23 cellular contexts compared by ENCODE assay signal in genomic region chr3:147903037-147903436, GRCh38.
DNase-seq lines count a peak whose midpoint lies in the region; FAIRE-seq and TF ChIP-seq lines count a peak whose summit lies in the region.
"Had no signal": no experiment of that assay in that cellular context is flagged by ENCODE, and none has a peak within 500 bp of the region (broad histone marks: within the 10 kb centered on the region; RNA-seq: fewer than 3 reads in every experiment).

No MANE protein-coding gene starts in this region.

- no peak overlapping the region for H2AK5ac ChIP-seq in H1 (ENCODE audit: low read depth, low read length)

- H3K4me1 ChIP-seq in H1 (replicated peaks in 1 of 4; ENCODE audit: control insufficient read depth in 3 of 4, insufficient read depth in 4 of 4, low read length in 3 of 4) (no peaks in the 10 kb centered on the region; a peak in 1 of 7 replicates), Karpas-422 (ENCODE audit: low read length) (no peaks in the 10 kb centered on the region)
- H3K4me1 ChIP-seq: BLaER1 treated with 17β-estradiol and CSF1 and Interleukin-3, amounts not matched to agents 10 nM and 100 nM had no signal

- H3K4ac ChIP-seq in H1 (replicated peaks; ENCODE audit: insufficient read length, low read depth, low read length) = no peak overlapping the region

- H3K9ac ChIP-seq in H1 (replicated peaks in 1 of 4; ENCODE audit: extremely low read depth in 1 of 4, low read depth in 3 of 4, low read length in 3 of 4) = no peak overlapping the region
- H3K9ac ChIP-seq in Karpas-422 (ENCODE audit: low read length) = no peak overlapping the region
- H3K9ac ChIP-seq: BLaER1 treated with 17β-estradiol and CSF1 and Interleukin-3, amounts not matched to agents 10 nM and 100 nM; GM23248; KMS-11; SK-N-SH had no signal

- H3K27ac ChIP-seq in H1 (ENCODE audit: low read depth, low read length) (no peak overlapping the region), Karpas-422 (ENCODE audit: low read length) (no peak overlapping the region), WERI-Rb-1 (no peak overlapping the region)
- H3K27ac ChIP-seq: BLaER1 treated with 17β-estradiol and CSF1 and Interleukin-3, amounts not matched to agents 10 nM and 100 nM; GM23248; KMS-11 had no signal

- FAIRE-seq in H1 (lab: Jason Lieb, UNC) = peak; percentile 62
- FAIRE-seq: GM12891, GM19239 had no signal

- H3K18ac ChIP-seq in H1 (ENCODE audit: extremely low read depth, low read length) = no peak overlapping the region

- H2BK15ac ChIP-seq in H1 (ENCODE audit: low read length) = no peak overlapping the region

- H3K4me2 ChIP-seq in H1 (ENCODE audit: insufficient read depth in 1 of 2, low read depth in 2 of 2, low read length in 2 of 2) (no peak overlapping the region; a peak in 1 of 4 replicates), Karpas-422 (ENCODE audit: low read depth, low read length, poor library complexity, severe bottlenecking) (no peak overlapping the region)
- H3K4me2 ChIP-seq: BLaER1 treated with 17β-estradiol and CSF1 and Interleukin-3, amounts not matched to agents 10 nM and 100 nM; KMS-11; SK-N-SH had no signal

- TF ChIP-seq POLR2A in H1 (IDR thresholded peaks at IDR 0.05; ENCODE audit: control extremely low read depth in 1 of 2, low read depth in 2 of 2, low read length in 2 of 2) = no peak

- TF ChIP-seq EP300 in H1 (IDR thresholded peaks at IDR 0.05; ENCODE audit: borderline replicate concordance in 1 of 2, low read depth in 2 of 2, low read length in 2 of 2) = no peak

- no peaks in the 10 kb centered on the region for H3K27me3 ChIP-seq in H7 (ENCODE audit: control insufficient read depth, insufficient read depth, low read length)
- H3K27me3 ChIP-seq in H1 (replicated peaks in 1 of 4; ENCODE audit: control insufficient read depth in 3 of 4, extremely low read depth in 1 of 4, insufficient read depth in 3 of 4, low read length in 3 of 4) = no peaks in the 10 kb centered on the region
- H3K27me3 ChIP-seq in Karpas-422 (ENCODE audit: low read length) = no peaks in the 10 kb centered on the region
- no peaks in the 10 kb centered on the region for H3K27me3 ChIP-seq in WERI-Rb-1 (ENCODE audit: insufficient read depth, low read depth, severe bottlenecking)
- H3K27me3 ChIP-seq: BLaER1 treated with 17β-estradiol and CSF1 and Interleukin-3, amounts not matched to agents 10 nM and 100 nM had no signal

- no peaks in the 10 kb centered on the region for H3K79me2 ChIP-seq in H1 (ENCODE audit: control insufficient read depth in 1 of 2, insufficient read depth in 2 of 2, low read length in 2 of 2)
- no peaks in the 10 kb centered on the region for H3K79me2 ChIP-seq in Karpas-422 (ENCODE audit: low read length)

- H3K9me3 ChIP-seq in H1 (ENCODE audit: insufficient read depth in 2 of 2, low read depth in 1 of 2, low read length in 1 of 2) = peaks cover 0 to 6% of the 10 kb centered on the region in 2 experiments; a peak in 1 of 4 replicates
- 0 out of 2 replicates have a peak, but pooled peaks cover 7% of the 10 kb centered on the region for H3K9me3 ChIP-seq in Karpas-422 (ENCODE audit: low read length)
- H3K9me3 ChIP-seq in WERI-Rb-1 (ENCODE audit: severe bottlenecking) = no peaks in the 10 kb centered on the region
- H3K9me3 ChIP-seq: SK-N-SH had no signal

- CTCF ChIA-PET in H1 (lab: Charles Lee; ENCODE audit: partially characterized antibody) = interaction anchor here (1.7 kb wide), 1 partner anchor 23 kb away, joined by 4 read pairs; no protein-coding TSS in a partner anchor

- WGBS in H1 (ENCODE audit: extremely low coverage in 1 of 2, insufficient coverage in 1 of 2, insufficient read length in 1 of 2, insufficient replicate concordance in 2 of 2, low coverage in 1 of 2, low lambda C conversion rate in 2 of 2, missing lambda C conversion rate in 1 of 2), 2 experiments = 71% methylated on average over 4 of the region's 4 CpGs; no CpG with 5 or more reads in 1 of the 2 experiments

- no peak overlapping the region for H2BK5ac ChIP-seq in H1 (ENCODE audit: low read depth, low read length)

- no peak overlapping the region for H4K91ac ChIP-seq in H1 (replicated peaks; ENCODE audit: insufficient read length, low read length)

- no peaks in the 10 kb centered on the region for H3K79me1 ChIP-seq in H1 (ENCODE audit: low read depth, low read length)

- POLR2A ChIA-PET in H1 (lab: Charles Lee; ENCODE audit: partially characterized antibody) = no interaction called here

- peak; percentile 28 to 37; a peak in 3 of 4 replicates for TF ChIP-seq RAD21 in H1 (IDR thresholded peaks at IDR 0.05 in 1 of 2, conservative IDR thresholded peaks at IDR 0.05 in 1 of 2; ENCODE audit: low read depth in 2 of 2, low read length in 2 of 2)

- no peak overlapping the region for H2BK120ac ChIP-seq in H1 (replicated peaks; ENCODE audit: low read depth, low read length)

- no peak overlapping the region for H3K56ac ChIP-seq in H1 (replicated peaks; ENCODE audit: insufficient read length, low read depth, low read length)

- DNase-seq in DMS114 treated with DMSO at 0.1 percent for 48 hours (lab: John Stamatoyannopoulos, UW; ENCODE audit: unreplicated experiment) (peak; percentile 53), H7 (peak; percentile 20), H1 (ENCODE audit: low read depth in 1 of 2, low spot score in 2 of 2) (peak in 1 of 2 experiments; percentile 46), iPS-NIHi7 (ENCODE audit: extremely low spot score) (peak; percentile 26), Karpas-422 (no peak), NCI-H345 (lab: John Stamatoyannopoulos, UW) (no peak), WERI-Rb-1 (no peak), AML-193 (lab: John Stamatoyannopoulos, UW) (no peak)
- DNase-seq: Calu3; CD8-positive, alpha-beta T cell; DMS53; EL; GM23248; NCI-H1417 treated with DMSO at 0.1 percent for 48 hours; NCI-H2029; NCI-H526 treated with DMSO at 0.1 percent for 48 hours; RPMI8226; SHP77 treated with DMSO at 0.1 percent for 48 hours; SK-N-SH had no signal

- no peaks in the 10 kb centered on the region for H4K20me1 ChIP-seq in H1 (replicated peaks in 1 of 2; ENCODE audit: control insufficient read depth in 1 of 2, insufficient read depth in 2 of 2, low read length in 2 of 2)
- H4K20me1 ChIP-seq in Karpas-422 (ENCODE audit: insufficient read depth, low read depth, low read length) = no peaks in the 10 kb centered on the region
- H4K20me1 ChIP-seq: BLaER1 treated with 17β-estradiol and CSF1 and Interleukin-3, amounts not matched to agents 10 nM and 100 nM had no signal

- H2BK20ac ChIP-seq in H1 (ENCODE audit: low read length) = 0 out of 2 replicates have a peak overlapping the region, but pooled peaks have one; percentile 25

- H4K8ac ChIP-seq in H1 (ENCODE audit: extremely low read depth, insufficient read depth, low read length) = no peak overlapping the region

- H3K4me3 ChIP-seq in H7 (ENCODE audit: insufficient read depth, low read depth, low read length) = no peak overlapping the region
- no peak overlapping the region for H3K4me3 ChIP-seq in H1 (ENCODE audit: extremely low read depth in 1 of 4, insufficient read depth in 2 of 4, low read depth in 3 of 4, low read length in 4 of 4)
- H3K4me3 ChIP-seq in Karpas-422 (ENCODE audit: low read length) = no peak overlapping the region
- no peak overlapping the region for H3K4me3 ChIP-seq in WERI-Rb-1 (ENCODE audit: low read depth, low read length)
- H3K4me3 ChIP-seq: BLaER1 treated with 17β-estradiol and CSF1 and Interleukin-3, amounts not matched to agents 10 nM and 100 nM; GM23248 had no signal

- H3K23ac ChIP-seq in H1 (ENCODE audit: insufficient read length) = no peak overlapping the region

- H3K9me2 ChIP-seq in Karpas-422 (replicated peaks; ENCODE audit: insufficient read depth, low read length) = no peaks in the 10 kb centered on the region
- H3K9me2 ChIP-seq: SK-N-SH had no signal

- no peaks in the 10 kb centered on the region for H3K23me2 ChIP-seq in H1 (ENCODE audit: low read depth, low read length)

- TF ChIP-seq CTCF in H1 (IDR thresholded peaks at IDR 0.05; ENCODE audit: control extremely low read depth in 1 of 3, insufficient read depth in 1 of 3, low read depth in 1 of 3, low read length in 3 of 3) (peak in 1 of 3 experiments; percentile 16; a peak in 1 of 4 replicates), WERI-Rb-1 (IDR thresholded peaks at IDR 0.05; ENCODE audit: low read depth, low read length) (no peak)

- no peaks in the 10 kb centered on the region for H3K36me3 ChIP-seq in H7 (replicated peaks; ENCODE audit: control insufficient read depth, insufficient read depth, low read length)
- H3K36me3 ChIP-seq in H1 (ENCODE audit: control insufficient read depth in 2 of 4, insufficient read depth in 4 of 4, low read length in 3 of 4) = no peaks in the 10 kb centered on the region
- no peaks in the 10 kb centered on the region for H3K36me3 ChIP-seq in Karpas-422 (ENCODE audit: insufficient read depth, low read length)
- no peaks in the 10 kb centered on the region for H3K36me3 ChIP-seq in WERI-Rb-1
- H3K36me3 ChIP-seq: BLaER1 treated with 17β-estradiol and CSF1 and Interleukin-3, amounts not matched to agents 10 nM and 100 nM had no signal

- H3K14ac ChIP-seq in H1 (ENCODE audit: insufficient read length) = no peak overlapping the region

- H4K5ac ChIP-seq in H1 (ENCODE audit: insufficient read length, low read depth, low read length) = no peak overlapping the region

- H2BK12ac ChIP-seq in H1 (ENCODE audit: low read depth, low read length) = no peak overlapping the region

- H2AFZ ChIP-seq in H1 (ENCODE audit: low read length) (peak overlapping the region; percentile 99), Karpas-422 (ENCODE audit: low read length) (no peak overlapping the region)
- H2AFZ ChIP-seq: GM23248 had no signal

TF ChIP-seq in H1, 55 proteins besides CTCF, POLR2A, EP300 and RAD21:
- TF ChIP-seq ASH2L (IDR thresholded peaks at IDR 0.05; ENCODE audit: low read length) (no peak), BRCA1 (IDR thresholded peaks at IDR 0.05; ENCODE audit: low read depth, low read length) (no peak), SP1 (IDR thresholded peaks at IDR 0.05; ENCODE audit: low read depth, low read length) (no peak), GABPA (IDR thresholded peaks at IDR 0.05; ENCODE audit: borderline replicate concordance, insufficient read depth, low read length) (no peak), TBP (IDR thresholded peaks at IDR 0.05; ENCODE audit: low read depth, low read length) (no peak)

Comparison
In these comparisons a context has a peak if more than half of its experiments do, and no peak if none do; other contexts are left out.
1. DNase-seq: peak in DMS114 treated with DMSO at 0.1 percent for 48 hours (single experiment), H7 (single experiment) and iPS-NIHi7 (single experiment); none in Karpas-422 (single experiment), NCI-H345 (single experiment), WERI-Rb-1 (single experiment) and AML-193 (0 of 2).